ENCODE assay signal across 8 cellular contexts in genomic region chr17:7574176-7574953, GRCh38. TPM values are rescaled to one million over a fixed set of nuclear protein-coding genes. Genes with fewer than 3 reads are reported as not detected.
A peak's percentile ranks its signal among the peaks of the same experiment; 100 is the strongest.
DNase-seq lines count a peak whose midpoint lies in the region; ATAC-seq and TF ChIP-seq lines count a peak whose summit lies in the region.

No MANE protein-coding gene starts in this region.

- peaks cover 56 to 74% (median 65%) of the 10 kb centered on the region in 11 experiments for H4K20me1 ChIP-seq in BLaER1 treated with 17β-estradiol and CSF1 and Interleukin-3, amounts not matched to agents 10 nM and 100 nM

- H3K27ac ChIP-seq in BLaER1 treated with 17β-estradiol and CSF1 and Interleukin-3, amounts not matched to agents 10 nM and 100 nM = peak overlapping the region; percentile 57 to 100 (median 100); a peak in 21 of 22 replicates
- H3K27ac ChIP-seq in colonic mucosa = peak overlapping the region; percentile 98

- no peaks in the 10 kb centered on the region for H3K27me3 Mint-ChIP-seq in naive thymus-derived CD8-positive, alpha-beta T cell

- peak overlapping the region; percentile 97 to 100 (median 99) for H3K4me3 ChIP-seq in BLaER1 treated with 17β-estradiol and CSF1 and Interleukin-3, amounts not matched to agents 10 nM and 100 nM
- H3K4me3 ChIP-seq in LNCaP clone FGC (ENCODE audit: low read depth, low read length) (peak overlapping the region; percentile 99), colonic mucosa (peak overlapping the region; percentile 97)

- peaks cover 4 to 85% (median 37%) of the 10 kb centered on the region in 3 donors for H3K36me3 Mint-ChIP-seq in naive thymus-derived CD8-positive, alpha-beta T cell

- H3K4me1 Mint-ChIP-seq in naive thymus-derived CD8-positive, alpha-beta T cell = peaks cover 26 to 66% (median 58%) of the 10 kb centered on the region in 4 donors

- no peak for DNase-seq in LNCaP clone FGC (ENCODE audit: low read depth)
- no peak for DNase-seq in colonic mucosa
- DNase-seq in naive thymus-derived CD8-positive, alpha-beta T cell = no peak
- DNase-seq in AML-193 (lab: John Stamatoyannopoulos, UW) = no peak
- no peak for DNase-seq in omental fat pad (ENCODE audit: low spot score)
- no peak for DNase-seq in COLO829 (ENCODE audit: low spot score)

- H3K36me3 ChIP-seq in BLaER1 treated with 17β-estradiol and CSF1 and Interleukin-3, amounts not matched to agents 10 nM and 100 nM = peaks cover 74 to 83% (median 79%) of the 10 kb centered on the region in 11 experiments
- H3K36me3 ChIP-seq in colonic mucosa = peaks cover 29% of the 10 kb centered on the region

- peak overlapping the region; percentile 81 to 100 (median 98) for H3K4me2 ChIP-seq in BLaER1 treated with 17β-estradiol and CSF1 and Interleukin-3, amounts not matched to agents 10 nM and 100 nM

- peaks cover 57 to 67% (median 65%) of the 10 kb centered on the region in 10 experiments for H3K4me1 ChIP-seq in BLaER1 treated with 17β-estradiol and CSF1 and Interleukin-3, amounts not matched to agents 10 nM and 100 nM
- peaks cover 12% of the 10 kb centered on the region for H3K4me1 ChIP-seq in colonic mucosa

- intact Hi-C loops in colonic mucosa (cut with DNase I) = no loop called here

- no peaks in the 10 kb centered on the region for H3K27me3 ChIP-seq in BLaER1 treated with 17β-estradiol and CSF1 and Interleukin-3, amounts not matched to agents 10 nM and 100 nM
- no peaks in the 10 kb centered on the region for H3K27me3 ChIP-seq in colonic mucosa

- POLR2A ChIA-PET in naive thymus-derived CD8-positive, alpha-beta T cell (lab: Charles Lee) = interaction anchor here (0.5 to 7.4 kb wide), 22 partner anchors 9 to 394 kb away, joined by 3 to 129 read pairs (median 6); partner anchors contain the start of genes ACAP1, FXR2, MPDU1 and NEURL4

- peak overlapping the region; percentile 37 to 100 (median 99) for H3K27ac Mint-ChIP-seq in naive thymus-derived CD8-positive, alpha-beta T cell

- H3K9me3 ChIP-seq in BLaER1 treated with 17β-estradiol and CSF1 and Interleukin-3, amounts not matched to agents 10 nM and 100 nM (replicated peaks in 1 of 11) = peaks cover 0 to 4% (median 0%) of the 10 kb centered on the region in 11 experiments; a peak in 5 of 22 replicates
- no peaks in the 10 kb centered on the region for H3K9me3 ChIP-seq in colonic mucosa

- peak overlapping the region; percentile 99 to 100 (median 100) for H3K9ac ChIP-seq in BLaER1 treated with 17β-estradiol and CSF1 and Interleukin-3, amounts not matched to agents 10 nM and 100 nM
- peak overlapping the region; percentile 51 to 99 for H3K9ac ChIP-seq in colonic mucosa (ENCODE audit: low read depth in 2 of 2, low read length in 2 of 2)

- peak overlapping the region; percentile 91 to 100 (median 98) for H3K4me3 Mint-ChIP-seq in naive thymus-derived CD8-positive, alpha-beta T cell

- no peak for ATAC-seq in naive thymus-derived CD8-positive, alpha-beta T cell
- ATAC-seq in omental fat pad (ENCODE audit: low FRiP score) (no peak), GM21723 (IDR thresholded peaks at IDR 0.05; ENCODE audit: unreplicated experiment) (no peak)

- TF ChIP-seq CTCF in LNCaP clone FGC (IDR thresholded peaks at IDR 0.05; ENCODE audit: control insufficient read depth, extremely low read depth, insufficient read depth) = no peak
- no peak for TF ChIP-seq CTCF in colonic mucosa (IDR thresholded peaks at IDR 0.05)
- no peak for TF ChIP-seq CTCF in omental fat pad (IDR thresholded peaks at IDR 0.05)

- peaks cover 0 to 1% (median 0%) of the 10 kb centered on the region in 9 donors for H3K9me3 Mint-ChIP-seq in naive thymus-derived CD8-positive, alpha-beta T cell

RNA-seq across cellular contexts. Expression of gene CD68, which starts 5.1 kb away (rescaled TPM):
- 10 to 100 TPM; 37.7 to 56.6 TPM for total RNA-seq in colonic mucosa
- 1 to 10 TPM; 4.4 to 4.6 TPM for total RNA-seq in naive thymus-derived CD8-positive, alpha-beta T cell
- under 1 TPM; 0.15 to 0.59 (median 0.31) TPM for polyA plus RNA-seq in naive thymus-derived CD8-positive, alpha-beta T cell
- 100 to 1,000 TPM in 3 of 4 donors, 10 to 100 TPM in 1; 99.1 to 321 (median 191) TPM for total RNA-seq in omental fat pad

RNA-seq across cellular contexts. Expression of gene MPDU1, which starts 9.3 kb away (rescaled TPM):
- total RNA-seq in colonic mucosa = 100 to 1,000 TPM in 1 of 2 donors, 10 to 100 TPM in 1; 80.1 to 111 TPM
- 10 to 100 TPM; 25.6 to 31.8 TPM for total RNA-seq in naive thymus-derived CD8-positive, alpha-beta T cell
- polyA plus RNA-seq in naive thymus-derived CD8-positive, alpha-beta T cell = 10 to 100 TPM; 33.9 to 48.9 (median 41.3) TPM
- total RNA-seq in omental fat pad = 100 to 1,000 TPM in 3 of 4 donors, 10 to 100 TPM in 1; 86.5 to 144 (median 122) TPM

RNA-seq across cellular contexts. Expression of gene SENP3, which starts 12.6 kb away (rescaled TPM):
- 10 to 100 TPM; 25.7 to 56.6 TPM for total RNA-seq in colonic mucosa
- 10 to 100 TPM; 48.0 to 56.8 TPM for total RNA-seq in naive thymus-derived CD8-positive, alpha-beta T cell
- polyA plus RNA-seq in naive thymus-derived CD8-positive, alpha-beta T cell = 10 to 100 TPM; 13.8 to 14.1 (median 14.0) TPM
- total RNA-seq in omental fat pad = 10 to 100 TPM; 48.9 to 66.7 (median 59.0) TPM

RNA-seq across cellular contexts. Expression of gene SOX15, which starts 15.5 kb away (rescaled TPM):
- 1 to 10 TPM in 1 of 2 donors, under 1 TPM in 1; 0.61 to 1.0 TPM for total RNA-seq in colonic mucosa
- under 1 TPM; 0.55 to 0.93 TPM for total RNA-seq in naive thymus-derived CD8-positive, alpha-beta T cell
- not detected for polyA plus RNA-seq in naive thymus-derived CD8-positive, alpha-beta T cell
- under 1 TPM in 3 of 4 donors, not detected in 1; 0.56 to 0.95 (median 0.72) TPM for total RNA-seq in omental fat pad

RNA-seq across cellular contexts. Expression of gene TNFSF13, which starts 15.8 kb away (rescaled TPM):
- 100 to 1,000 TPM in 1 of 2 donors, 10 to 100 TPM in 1; 67.5 to 125 TPM for total RNA-seq in colonic mucosa
- 1 to 10 TPM; 2.9 to 3.0 TPM for total RNA-seq in naive thymus-derived CD8-positive, alpha-beta T cell
- 1 to 10 TPM; 1.2 to 3.7 (median 2.1) TPM for polyA plus RNA-seq in naive thymus-derived CD8-positive, alpha-beta T cell
- 10 to 100 TPM; 24.5 to 70.9 (median 48.3) TPM for total RNA-seq in omental fat pad

Comparison
In these comparisons a context has a peak if more than half of its experiments do, and no peak if none do; other contexts are left out.
1. RNA of gene CD68, which starts 5.1 kb away (total RNA-seq): 99.1 to 321 TPM in omental fat pad and 37.7 to 56.6 TPM in colonic mucosa; 4.4 to 4.6 TPM in naive thymus-derived CD8-positive, alpha-beta T cell; every median in the first group is over 4 times any median in the second.
2. Peak in every context shown above with its lines, with median percentiles within 50 percentile points of each other: H3K4me3 ChIP-seq.